1 cellular context compared by ENCODE assay signal in the genomic region with DNA sequence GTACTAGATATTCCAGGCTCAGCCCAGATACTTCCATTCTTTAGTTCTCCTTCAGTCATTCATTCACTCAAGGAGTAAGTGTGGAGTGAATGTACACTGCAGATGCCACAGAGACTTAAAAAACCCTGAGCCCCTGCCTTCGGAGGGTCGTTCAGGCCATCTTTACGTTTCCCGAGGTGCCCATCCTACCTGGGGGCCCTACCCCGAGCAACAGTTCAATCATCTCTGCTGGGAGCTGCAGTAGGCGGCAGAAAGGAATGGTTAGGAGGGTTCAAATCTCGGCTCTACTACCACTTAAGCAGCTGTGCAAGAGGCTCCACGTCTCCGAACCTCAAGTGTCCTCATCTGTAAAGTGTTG.
TF ChIP-seq lines count a peak whose summit lies in the region.

No MANE protein-coding gene starts in this region.

TF ChIP-seq in HepG2, 621 proteins besides CTCF, POLR2A, EP300 and RAD21:
- TF ChIP-seq CEBPB (IDR thresholded peaks at IDR 0.05; ENCODE audit: borderline replicate concordance, low read depth, low read length): no peak
- TF ChIP-seq, protein P1, sequence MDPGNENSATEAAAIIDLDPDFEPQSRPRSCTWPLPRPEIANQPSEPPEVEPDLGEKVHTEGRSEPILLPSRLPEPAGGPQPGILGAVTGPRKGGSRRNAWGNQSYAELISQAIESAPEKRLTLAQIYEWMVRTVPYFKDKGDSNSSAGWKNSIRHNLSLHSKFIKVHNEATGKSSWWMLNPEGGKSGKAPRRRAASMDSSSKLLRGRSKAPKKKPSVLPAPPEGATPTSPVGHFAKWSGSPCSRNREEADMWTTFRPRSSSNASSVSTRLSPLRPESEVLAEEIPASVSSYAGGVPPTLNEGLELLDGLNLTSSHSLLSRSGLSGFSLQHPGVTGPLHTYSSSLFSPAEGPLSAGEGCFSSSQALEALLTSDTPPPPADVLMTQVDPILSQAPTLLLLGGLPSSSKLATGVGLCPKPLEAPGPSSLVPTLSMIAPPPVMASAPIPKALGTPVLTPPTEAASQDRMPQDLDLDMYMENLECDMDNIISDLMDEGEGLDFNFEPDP (CRISPR knock-in tag; conservative IDR thresholded peaks at IDR 0.05): 0 out of 2 replicates have a peak, but pooled peaks have one; percentile 24
- peak; percentile 4; the same call in 1 of the 2 replicates for TF ChIP-seq CAMTA2 (CRISPR knock-in tag; IDR thresholded peaks at IDR 0.05; ENCODE audit: borderline replicate concordance)
- TF ChIP-seq, protein P2, sequence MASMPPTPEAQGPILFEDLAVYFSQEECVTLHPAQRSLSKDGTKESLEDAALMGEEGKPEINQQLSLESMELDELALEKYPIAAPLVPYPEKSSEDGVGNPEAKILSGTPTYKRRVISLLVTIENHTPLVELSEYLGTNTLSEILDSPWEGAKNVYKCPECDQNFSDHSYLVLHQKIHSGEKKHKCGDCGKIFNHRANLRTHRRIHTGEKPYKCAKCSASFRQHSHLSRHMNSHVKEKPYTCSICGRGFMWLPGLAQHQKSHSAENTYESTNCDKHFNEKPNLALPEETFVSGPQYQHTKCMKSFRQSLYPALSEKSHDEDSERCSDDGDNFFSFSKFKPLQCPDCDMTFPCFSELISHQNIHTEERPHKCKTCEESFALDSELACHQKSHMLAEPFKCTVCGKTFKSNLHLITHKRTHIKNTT (CRISPR knock-in tag; IDR thresholded peaks at IDR 0.05): no peak
- no peak for TF ChIP-seq ZNF652 (CRISPR knock-in tag; IDR thresholded peaks at IDR 0.05; ENCODE audit: borderline replicate concordance, low read depth)
- TF ChIP-seq, protein P3, sequence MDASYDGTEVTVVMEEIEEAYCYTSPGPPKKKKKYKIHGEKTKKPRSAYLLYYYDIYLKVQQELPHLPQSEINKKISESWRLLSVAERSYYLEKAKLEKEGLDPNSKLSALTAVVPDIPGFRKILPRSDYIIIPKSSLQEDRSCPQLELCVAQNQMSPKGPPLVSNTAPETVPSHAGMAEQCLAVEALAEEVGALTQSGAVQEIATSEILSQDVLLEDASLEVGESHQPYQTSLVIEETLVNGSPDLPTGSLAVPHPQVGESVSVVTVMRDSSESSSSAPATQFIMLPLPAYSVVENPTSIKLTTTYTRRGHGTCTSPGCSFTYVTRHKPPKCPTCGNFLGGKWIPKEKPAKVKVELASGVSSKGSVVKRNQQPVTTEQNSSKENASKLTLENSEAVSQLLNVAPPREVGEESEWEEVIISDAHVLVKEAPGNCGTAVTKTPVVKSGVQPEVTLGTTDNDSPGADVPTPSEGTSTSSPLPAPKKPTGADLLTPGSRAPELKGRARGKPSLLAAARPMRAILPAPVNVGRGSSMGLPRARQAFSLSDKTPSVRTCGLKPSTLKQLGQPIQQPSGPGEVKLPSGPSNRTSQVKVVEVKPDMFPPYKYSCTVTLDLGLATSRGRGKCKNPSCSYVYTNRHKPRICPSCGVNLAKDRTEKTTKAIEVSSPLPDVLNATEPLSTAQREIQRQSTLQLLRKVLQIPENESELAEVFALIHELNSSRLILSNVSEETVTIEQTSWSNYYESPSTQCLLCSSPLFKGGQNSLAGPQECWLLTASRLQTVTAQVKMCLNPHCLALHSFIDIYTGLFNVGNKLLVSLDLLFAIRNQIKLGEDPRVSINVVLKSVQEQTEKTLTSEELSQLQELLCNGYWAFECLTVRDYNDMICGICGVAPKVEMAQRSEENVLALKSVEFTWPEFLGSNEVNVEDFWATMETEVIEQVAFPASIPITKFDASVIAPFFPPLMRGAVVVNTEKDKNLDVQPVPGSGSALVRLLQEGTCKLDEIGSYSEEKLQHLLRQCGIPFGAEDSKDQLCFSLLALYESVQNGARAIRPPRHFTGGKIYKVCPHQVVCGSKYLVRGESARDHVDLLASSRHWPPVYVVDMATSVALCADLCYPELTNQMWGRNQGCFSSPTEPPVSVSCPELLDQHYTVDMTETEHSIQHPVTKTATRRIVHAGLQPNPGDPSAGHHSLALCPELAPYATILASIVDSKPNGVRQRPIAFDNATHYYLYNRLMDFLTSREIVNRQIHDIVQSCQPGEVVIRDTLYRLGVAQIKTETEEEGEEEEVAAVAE (CRISPR knock-in tag; IDR thresholded peaks at IDR 0.05; ENCODE audit: borderline replicate concordance): no peak
